8 cellular contexts compared by ENCODE assay signal in the genomic region with DNA sequence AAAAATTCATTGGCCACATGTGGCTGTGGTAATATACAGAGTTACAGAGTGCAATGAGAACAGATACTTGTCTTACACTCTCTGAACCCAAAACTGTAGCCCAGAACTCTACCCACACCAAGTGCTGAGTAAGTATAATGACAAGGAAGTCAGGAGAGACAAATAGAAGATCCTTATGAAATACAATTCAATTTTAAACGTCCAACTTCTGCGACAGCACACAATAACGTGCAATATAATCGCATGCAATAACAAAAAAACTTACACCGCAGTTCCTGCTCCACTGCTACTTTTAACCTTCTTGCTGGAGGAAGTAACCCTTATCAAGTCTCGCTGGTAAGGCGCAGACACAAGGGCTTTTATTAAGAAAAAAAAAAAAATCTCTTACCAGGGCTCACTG. TPM values are rescaled to one million over a fixed set of nuclear protein-coding genes. Genes with fewer than 3 reads are reported as not detected.
DNase-seq lines count a peak whose midpoint lies in the region; ATAC-seq and TF ChIP-seq lines count a peak whose summit lies in the region.

No MANE protein-coding gene starts in this region.

- H3K36me3 Mint-ChIP-seq in activated naive CD8-positive, alpha-beta T cell treated with anti-CD3 and anti-CD28 coated beads, Interleukin-2, amount 10 ng/mL, durations not matched to agents 7 days and 5 days = peaks cover 1% of the 10 kb centered on the region

- H3K4me1 Mint-ChIP-seq in activated naive CD8-positive, alpha-beta T cell treated with anti-CD3 and anti-CD28 coated beads, Interleukin-2, amount 10 ng/mL, durations not matched to agents 7 days and 5 days = peaks cover 9% of the 10 kb centered on the region

- TF ChIP-seq CTCF in heart right ventricle (IDR thresholded peaks at IDR 0.05) (no peak), lower leg skin (IDR thresholded peaks at IDR 0.05) (no peak), uterus (IDR thresholded peaks at IDR 0.05) (no peak)

- peaks cover 11 to 62% (median 42%) of the 10 kb centered on the region in 9 donors for H3K4me1 ChIP-seq in heart right ventricle
- H3K4me1 ChIP-seq in uterus = peaks cover 12 to 13% of the 10 kb centered on the region in 2 donors

- H3K9me3 Mint-ChIP-seq in activated naive CD8-positive, alpha-beta T cell treated with anti-CD3 and anti-CD28 coated beads, Interleukin-2, amount 10 ng/mL, durations not matched to agents 7 days and 5 days = no peaks in the 10 kb centered on the region

- peak overlapping the region; percentile 90 to 99 (median 94) for H3K4me3 ChIP-seq in heart right ventricle
- peak overlapping the region; percentile 97 for H3K4me3 ChIP-seq in lower leg skin (ENCODE audit: low read depth, poor library complexity, severe bottlenecking)
- H3K4me3 ChIP-seq in uterus = peak overlapping the region; percentile 97 to 99

- ATAC-seq in heart right ventricle = no peak
- no peak for ATAC-seq in left ventricle myocardium superior
- ATAC-seq in activated naive CD8-positive, alpha-beta T cell treated with anti-CD3 and anti-CD28 coated beads, Interleukin-2, amount 10 ng/mL, durations not matched to agents 7 days and 5 days (ENCODE audit: low read depth) = peak; percentile 27
- no peak for ATAC-seq in GM21360 (IDR thresholded peaks at IDR 0.05; ENCODE audit: unreplicated experiment)

- no peaks in the 10 kb centered on the region for H3K27me3 ChIP-seq in heart right ventricle
- no peaks in the 10 kb centered on the region for H3K27me3 ChIP-seq in uterus

- WGBS in heart right ventricle, 2 donors = 26 to 32% methylated on average over 7 of the region's 7 CpGs
- WGBS in lower leg skin, 2 donors = 25 to 26% methylated on average over 7 of the region's 7 CpGs

- H3K27ac ChIP-seq in heart right ventricle (peak overlapping the region in 7 of 10 donors; percentile 92 to 99 (median 96)), uterus (peak overlapping the region in 1 of 2 donors; percentile 85)

- POLR2A ChIA-PET in activated naive CD8-positive, alpha-beta T cell treated with anti-CD3 and anti-CD28 coated beads, Interleukin-2, amount 10 ng/mL, durations not matched to agents 7 days and 5 days (lab: Charles Lee) = interaction anchor here (0.7 to 1.0 kb wide), 4 partner anchors 8 to 581 kb away, joined by 3 to 5 read pairs (median 3); no protein-coding TSS in a partner anchor

- intact Hi-C loops in heart right ventricle (cut with DNase I) (loop anchor here in 4 of 10 donors (5.0 kb wide), 1 partner anchor 41 kb away; the partner anchor contains the start of gene MPC1 (in 4 of the 4)), left ventricle myocardium superior (cut with micrococcal nuclease) (no loop called here), lower leg skin (cut with DNase I; ENCODE audit: low total_unique reads) (no loop called here), uterus (cut with DNase I; ENCODE audit: low total_unique reads) (no loop called here)

- no peaks in the 10 kb centered on the region for H3K9me3 ChIP-seq in heart right ventricle
- H3K9me3 ChIP-seq in uterus = no peaks in the 10 kb centered on the region

- DNase-seq in heart right ventricle (no peak), left ventricle myocardium superior (no peak), lower leg skin (ENCODE audit: low spot score in 2 of 2) (no peak), uterus (no peak), NCI-H128 (lab: John Stamatoyannopoulos, UW; ENCODE audit: unreplicated experiment) (no peak), H4 (ENCODE audit: low spot score) (no peak)
- DNase-seq in activated naive CD8-positive, alpha-beta T cell treated with anti-CD3 and anti-CD28 coated beads, Interleukin-2, amount 10 ng/mL, durations not matched to agents 7 days and 5 days = no peak

- H3K27me3 Mint-ChIP-seq in activated naive CD8-positive, alpha-beta T cell treated with anti-CD3 and anti-CD28 coated beads, Interleukin-2, amount 10 ng/mL, durations not matched to agents 7 days and 5 days = peaks cover 21% of the 10 kb centered on the region

- H3K36me3 ChIP-seq in heart right ventricle = peaks cover 0 to 22% (median 0%) of the 10 kb centered on the region in 9 donors
- no peaks in the 10 kb centered on the region for H3K36me3 ChIP-seq in uterus

- no peak for TF ChIP-seq POLR2A in lower leg skin (IDR thresholded peaks at IDR 0.05)
- TF ChIP-seq POLR2A in uterus (IDR thresholded peaks at IDR 0.05) = no peak

- peak overlapping the region; percentile 89 for H3K4me3 Mint-ChIP-seq in activated naive CD8-positive, alpha-beta T cell treated with anti-CD3 and anti-CD28 coated beads, Interleukin-2, amount 10 ng/mL, durations not matched to agents 7 days and 5 days

- H3K27ac Mint-ChIP-seq in activated naive CD8-positive, alpha-beta T cell treated with anti-CD3 and anti-CD28 coated beads, Interleukin-2, amount 10 ng/mL, durations not matched to agents 7 days and 5 days = peak overlapping the region; percentile 83

RNA-seq across cellular contexts. Expression of gene SFT2D1, which starts 0.9 kb away (rescaled TPM):
- total RNA-seq in heart right ventricle = 10 to 100 TPM; 15.6 to 28.1 (median 21.4) TPM
- polyA plus RNA-seq in heart right ventricle = 10 to 100 TPM; 35.9 to 43.6 TPM
- total RNA-seq in left ventricle myocardium superior = 18.2 TPM
- total RNA-seq in activated naive CD8-positive, alpha-beta T cell treated with anti-CD3 and anti-CD28 coated beads, Interleukin-2, amount 10 ng/mL, durations not matched to agents 7 days and 5 days = 10 to 100 TPM; 37.0 to 37.2 TPM
- total RNA-seq in lower leg skin = 10 to 100 TPM; 23.6 to 42.9 (median 31.9) TPM
- 10 to 100 TPM in 3 of 4 donors, 1 to 10 TPM in 1; 6.1 to 35.8 (median 33.0) TPM for total RNA-seq in uterus
- total RNA-seq in H4 (2014; rRNA removed; shearing (Covaris generic)) = 16.0 and 27.6 TPM in 2 replicates

RNA-seq across cellular contexts. Expression of gene PRR18, which starts 33.3 kb away (rescaled TPM):
- total RNA-seq in heart right ventricle (under 1 TPM in 4 of 10 donors, not detected in 6; 0.08 to 0.20 (median 0.15) TPM), left ventricle myocardium superior (not detected), lower leg skin (not detected), uterus (not detected)
- polyA plus RNA-seq in heart right ventricle = under 1 TPM in 1 of 2 donors, not detected in 1; 0.03 TPM
- total RNA-seq in activated naive CD8-positive, alpha-beta T cell treated with anti-CD3 and anti-CD28 coated beads, Interleukin-2, amount 10 ng/mL, durations not matched to agents 7 days and 5 days = not detected
- total RNA-seq in H4 (2014; rRNA removed; shearing (Covaris generic)) = not detected in 2 replicates

RNA-seq across cellular contexts. Expression of gene MPC1, which starts 41.3 kb away (rescaled TPM):
- total RNA-seq in heart right ventricle (100 to 1,000 TPM; 276 to 736 (median 588) TPM), left ventricle myocardium superior (411 TPM), lower leg skin (10 to 100 TPM; 35.4 to 63.6 (median 48.7) TPM), uterus (10 to 100 TPM; 14.1 to 62.1 (median 41.7) TPM)
- polyA plus RNA-seq in heart right ventricle = 100 to 1,000 TPM; 358 to 359 TPM
- 10 to 100 TPM; 28.7 to 29.6 TPM for total RNA-seq in activated naive CD8-positive, alpha-beta T cell treated with anti-CD3 and anti-CD28 coated beads, Interleukin-2, amount 10 ng/mL, durations not matched to agents 7 days and 5 days
- 46.1 and 64.0 TPM in 2 replicates for total RNA-seq in H4 (2014; rRNA removed; shearing (Covaris generic))
